In the genomic region with DNA sequence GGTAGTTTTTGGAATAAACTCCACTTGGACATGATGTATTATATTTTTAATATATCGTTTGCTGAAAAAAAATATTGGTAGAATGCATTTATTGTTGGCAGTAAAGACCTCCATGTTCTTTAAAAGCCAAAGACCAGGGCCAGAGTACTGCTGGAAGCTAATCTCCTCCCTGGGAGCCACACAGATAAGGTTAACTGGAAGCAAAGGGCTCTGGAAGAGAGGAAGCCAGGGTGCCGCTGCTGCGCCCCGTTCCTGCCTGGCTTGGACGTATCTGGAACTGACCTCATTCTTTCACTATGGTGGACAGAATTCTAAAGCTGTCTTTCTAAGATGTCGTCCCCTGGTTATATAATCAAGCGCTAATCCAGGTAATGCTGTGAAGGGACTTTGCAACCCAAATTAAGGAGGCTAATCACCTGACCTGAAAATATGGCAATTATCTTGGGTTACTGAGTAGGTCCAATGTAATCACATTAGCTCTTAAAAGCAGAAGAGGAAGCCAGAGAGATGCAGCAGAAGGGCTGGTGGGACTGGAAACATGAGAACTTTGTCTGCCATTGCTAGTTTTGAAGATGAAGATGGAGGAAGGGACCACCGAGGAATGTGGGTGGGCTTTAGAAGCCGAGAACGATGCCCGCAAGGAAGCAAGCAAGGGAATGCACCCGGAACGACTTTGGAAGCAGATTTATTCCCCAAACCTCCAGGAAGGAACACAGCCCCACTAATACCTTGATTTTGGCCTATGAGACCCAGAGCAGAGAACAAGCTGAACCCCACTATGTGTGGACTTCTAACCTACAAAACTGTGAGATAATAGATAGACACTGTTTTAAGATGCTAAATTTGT, we compare ENCODE assay signal across 1 cellular context.
A peak's percentile ranks its signal among the peaks of the same experiment; 100 is the strongest.
TF ChIP-seq lines count a peak whose summit lies in the region.

No MANE protein-coding gene starts in this region.

TF ChIP-seq in K562, 482 proteins besides CTCF, POLR2A, EP300 and RAD21 (continued from another document):
- TF ChIP-seq, protein P1, sequence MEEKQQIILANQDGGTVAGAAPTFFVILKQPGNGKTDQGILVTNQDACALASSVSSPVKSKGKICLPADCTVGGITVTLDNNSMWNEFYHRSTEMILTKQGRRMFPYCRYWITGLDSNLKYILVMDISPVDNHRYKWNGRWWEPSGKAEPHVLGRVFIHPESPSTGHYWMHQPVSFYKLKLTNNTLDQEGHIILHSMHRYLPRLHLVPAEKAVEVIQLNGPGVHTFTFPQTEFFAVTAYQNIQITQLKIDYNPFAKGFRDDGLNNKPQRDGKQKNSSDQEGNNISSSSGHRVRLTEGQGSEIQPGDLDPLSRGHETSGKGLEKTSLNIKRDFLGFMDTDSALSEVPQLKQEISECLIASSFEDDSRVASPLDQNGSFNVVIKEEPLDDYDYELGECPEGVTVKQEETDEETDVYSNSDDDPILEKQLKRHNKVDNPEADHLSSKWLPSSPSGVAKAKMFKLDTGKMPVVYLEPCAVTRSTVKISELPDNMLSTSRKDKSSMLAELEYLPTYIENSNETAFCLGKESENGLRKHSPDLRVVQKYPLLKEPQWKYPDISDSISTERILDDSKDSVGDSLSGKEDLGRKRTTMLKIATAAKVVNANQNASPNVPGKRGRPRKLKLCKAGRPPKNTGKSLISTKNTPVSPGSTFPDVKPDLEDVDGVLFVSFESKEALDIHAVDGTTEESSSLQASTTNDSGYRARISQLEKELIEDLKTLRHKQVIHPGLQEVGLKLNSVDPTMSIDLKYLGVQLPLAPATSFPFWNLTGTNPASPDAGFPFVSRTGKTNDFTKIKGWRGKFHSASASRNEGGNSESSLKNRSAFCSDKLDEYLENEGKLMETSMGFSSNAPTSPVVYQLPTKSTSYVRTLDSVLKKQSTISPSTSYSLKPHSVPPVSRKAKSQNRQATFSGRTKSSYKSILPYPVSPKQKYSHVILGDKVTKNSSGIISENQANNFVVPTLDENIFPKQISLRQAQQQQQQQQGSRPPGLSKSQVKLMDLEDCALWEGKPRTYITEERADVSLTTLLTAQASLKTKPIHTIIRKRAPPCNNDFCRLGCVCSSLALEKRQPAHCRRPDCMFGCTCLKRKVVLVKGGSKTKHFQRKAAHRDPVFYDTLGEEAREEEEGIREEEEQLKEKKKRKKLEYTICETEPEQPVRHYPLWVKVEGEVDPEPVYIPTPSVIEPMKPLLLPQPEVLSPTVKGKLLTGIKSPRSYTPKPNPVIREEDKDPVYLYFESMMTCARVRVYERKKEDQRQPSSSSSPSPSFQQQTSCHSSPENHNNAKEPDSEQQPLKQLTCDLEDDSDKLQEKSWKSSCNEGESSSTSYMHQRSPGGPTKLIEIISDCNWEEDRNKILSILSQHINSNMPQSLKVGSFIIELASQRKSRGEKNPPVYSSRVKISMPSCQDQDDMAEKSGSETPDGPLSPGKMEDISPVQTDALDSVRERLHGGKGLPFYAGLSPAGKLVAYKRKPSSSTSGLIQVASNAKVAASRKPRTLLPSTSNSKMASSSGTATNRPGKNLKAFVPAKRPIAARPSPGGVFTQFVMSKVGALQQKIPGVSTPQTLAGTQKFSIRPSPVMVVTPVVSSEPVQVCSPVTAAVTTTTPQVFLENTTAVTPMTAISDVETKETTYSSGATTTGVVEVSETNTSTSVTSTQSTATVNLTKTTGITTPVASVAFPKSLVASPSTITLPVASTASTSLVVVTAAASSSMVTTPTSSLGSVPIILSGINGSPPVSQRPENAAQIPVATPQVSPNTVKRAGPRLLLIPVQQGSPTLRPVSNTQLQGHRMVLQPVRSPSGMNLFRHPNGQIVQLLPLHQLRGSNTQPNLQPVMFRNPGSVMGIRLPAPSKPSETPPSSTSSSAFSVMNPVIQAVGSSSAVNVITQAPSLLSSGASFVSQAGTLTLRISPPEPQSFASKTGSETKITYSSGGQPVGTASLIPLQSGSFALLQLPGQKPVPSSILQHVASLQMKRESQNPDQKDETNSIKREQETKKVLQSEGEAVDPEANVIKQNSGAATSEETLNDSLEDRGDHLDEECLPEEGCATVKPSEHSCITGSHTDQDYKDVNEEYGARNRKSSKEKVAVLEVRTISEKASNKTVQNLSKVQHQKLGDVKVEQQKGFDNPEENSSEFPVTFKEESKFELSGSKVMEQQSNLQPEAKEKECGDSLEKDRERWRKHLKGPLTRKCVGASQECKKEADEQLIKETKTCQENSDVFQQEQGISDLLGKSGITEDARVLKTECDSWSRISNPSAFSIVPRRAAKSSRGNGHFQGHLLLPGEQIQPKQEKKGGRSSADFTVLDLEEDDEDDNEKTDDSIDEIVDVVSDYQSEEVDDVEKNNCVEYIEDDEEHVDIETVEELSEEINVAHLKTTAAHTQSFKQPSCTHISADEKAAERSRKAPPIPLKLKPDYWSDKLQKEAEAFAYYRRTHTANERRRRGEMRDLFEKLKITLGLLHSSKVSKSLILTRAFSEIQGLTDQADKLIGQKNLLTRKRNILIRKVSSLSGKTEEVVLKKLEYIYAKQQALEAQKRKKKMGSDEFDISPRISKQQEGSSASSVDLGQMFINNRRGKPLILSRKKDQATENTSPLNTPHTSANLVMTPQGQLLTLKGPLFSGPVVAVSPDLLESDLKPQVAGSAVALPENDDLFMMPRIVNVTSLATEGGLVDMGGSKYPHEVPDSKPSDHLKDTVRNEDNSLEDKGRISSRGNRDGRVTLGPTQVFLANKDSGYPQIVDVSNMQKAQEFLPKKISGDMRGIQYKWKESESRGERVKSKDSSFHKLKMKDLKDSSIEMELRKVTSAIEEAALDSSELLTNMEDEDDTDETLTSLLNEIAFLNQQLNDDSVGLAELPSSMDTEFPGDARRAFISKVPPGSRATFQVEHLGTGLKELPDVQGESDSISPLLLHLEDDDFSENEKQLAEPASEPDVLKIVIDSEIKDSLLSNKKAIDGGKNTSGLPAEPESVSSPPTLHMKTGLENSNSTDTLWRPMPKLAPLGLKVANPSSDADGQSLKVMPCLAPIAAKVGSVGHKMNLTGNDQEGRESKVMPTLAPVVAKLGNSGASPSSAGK (IDR thresholded peaks at IDR 0.05) = 0 out of 2 replicates have a peak, but pooled peaks have one; percentile 29
- TF ChIP-seq ZFP1 (CRISPR knock-in tag; IDR thresholded peaks at IDR 0.05) (no peak), XRCC3 (IDR thresholded peaks at IDR 0.05) (no peak), L3MBTL2 (IDR thresholded peaks at IDR 0.05) (0 out of 2 replicates have a peak, but pooled peaks have one; percentile 30), ZBTB17 (CRISPR knock-in tag; IDR thresholded peaks at IDR 0.05) (no peak)
